ENCODE assay signal across 15 cellular contexts in the genomic region with DNA sequence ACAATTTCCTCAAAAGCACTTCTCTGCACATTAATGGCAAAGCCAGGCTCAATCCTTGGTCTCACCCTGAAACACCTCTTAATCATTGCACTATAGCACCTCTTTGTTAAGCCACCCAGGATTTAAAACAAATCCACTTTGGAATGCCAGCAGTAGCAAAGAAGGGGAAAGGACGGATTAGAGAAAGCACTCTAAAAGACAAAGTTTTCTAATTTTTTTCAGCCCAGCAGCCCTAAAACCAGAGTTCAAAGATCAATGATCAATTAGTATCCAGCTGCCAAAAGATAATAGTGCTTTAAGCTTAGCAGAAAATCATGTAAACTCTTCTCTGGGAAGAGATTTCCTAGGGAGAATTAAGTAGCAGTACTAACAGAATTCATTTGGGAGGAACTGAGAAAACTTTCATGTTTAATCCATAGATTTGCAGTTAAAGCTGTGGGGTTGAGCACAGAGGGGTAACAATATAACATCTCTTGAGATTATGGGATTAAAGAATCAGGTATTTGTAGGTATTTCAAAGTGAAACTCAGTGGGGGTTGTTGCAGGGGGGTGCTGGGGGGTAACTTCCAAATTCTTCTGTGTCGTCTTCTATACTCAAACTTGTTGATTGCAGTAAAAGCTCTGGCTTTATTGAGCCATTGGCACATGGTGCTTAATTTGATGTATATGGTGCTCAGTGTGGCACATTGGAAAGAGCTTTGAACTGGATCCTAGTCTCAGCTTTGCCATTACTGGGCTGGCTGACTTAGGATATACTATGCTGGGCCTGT.
A peak's percentile ranks its signal among the peaks of the same experiment; 100 is the strongest.
DNase-seq lines count a peak whose midpoint lies in the region; ATAC-seq and TF ChIP-seq lines count a peak whose summit lies in the region.
"Had no signal": no experiment of that assay in that cellular context is flagged by ENCODE, and none has a peak within 500 bp of the region (broad histone marks: within the 10 kb centered on the region; RNA-seq: fewer than 3 reads in every experiment).

No MANE protein-coding gene starts in this region.

- H4K5ac ChIP-seq in mesendoderm (ENCODE audit: low read length): no peak overlapping the region

- H3K27ac ChIP-seq in mesendoderm (ENCODE audit: low read depth, low read length) (no peak overlapping the region), Peyer's patch (no peak overlapping the region), upper lobe of right lung (no peak overlapping the region)
- H3K27ac ChIP-seq: BLaER1, GM23248 had no signal

- H4K8ac ChIP-seq in mesendoderm (ENCODE audit: low read depth, low read length): no peak overlapping the region

- H3K36me3 ChIP-seq in mesendoderm (ENCODE audit: control insufficient read depth, insufficient read depth, low read length) (no peaks in the 10 kb centered on the region), Peyer's patch (no peaks in the 10 kb centered on the region), upper lobe of right lung (no peaks in the 10 kb centered on the region)
- H3K36me3 ChIP-seq: BLaER1, HAP-1 had no signal

- no peak overlapping the region for H3K56ac ChIP-seq in mesendoderm (ENCODE audit: low read length)

- intact Hi-C loops in upper lobe of right lung (cut with DNase I): no loop called here

- H3K79me2 ChIP-seq in mesendoderm (ENCODE audit: control insufficient read depth, insufficient read depth, low read length): no peaks in the 10 kb centered on the region

- no CpG with 5 or more reads among the region's 2 CpGs for WGBS in mesendoderm (ENCODE audit: extremely low coverage, insufficient coverage, low lambda C conversion rate)

- no peak overlapping the region for H2BK5ac ChIP-seq in mesendoderm (ENCODE audit: low read length)

- H3K23ac ChIP-seq in mesendoderm (ENCODE audit: low read length): no peak overlapping the region

- no peak for TF ChIP-seq POLR2A in Peyer's patch (IDR thresholded peaks at IDR 0.05)

- H2BK120ac ChIP-seq in mesendoderm (ENCODE audit: low read depth, low read length): no peak overlapping the region

- H3K9me3 ChIP-seq in Peyer's patch: no peaks in the 10 kb centered on the region
- no peaks in the 10 kb centered on the region for H3K9me3 ChIP-seq in upper lobe of right lung
- H3K9me3 ChIP-seq: BLaER1, HAP-1 had no signal

- no peak overlapping the region for H3K9ac ChIP-seq in mesendoderm (ENCODE audit: low read length)
- H3K9ac ChIP-seq: BLaER1, GM23248 had no signal

- H3K4me1 ChIP-seq in mesendoderm (ENCODE audit: control insufficient read depth, low read depth, low read length): no peaks in the 10 kb centered on the region
- no peaks in the 10 kb centered on the region for H3K4me1 ChIP-seq in Peyer's patch
- H3K4me1 ChIP-seq in upper lobe of right lung: no peaks in the 10 kb centered on the region
- H3K4me1 ChIP-seq: BLaER1, HAP-1 had no signal

- H3K4me3 ChIP-seq in mesendoderm (ENCODE audit: low read length): no peak overlapping the region
- H3K4me3 ChIP-seq in Peyer's patch: no peak overlapping the region
- no peak overlapping the region for H3K4me3 ChIP-seq in upper lobe of right lung
- H3K4me3 ChIP-seq: BLaER1, GM12878, GM23248, HAP-1 had no signal

- DNase-seq in NCI-H82 (lab: John Stamatoyannopoulos, UW) (peak; percentile 61), ecto neural progenitor cell (ENCODE audit: low spot score) (peak; percentile 51), mesendoderm (peak; percentile 54), Peyer's patch (no peak), DMS53 treated with DMSO at 0.1 percent for 48 hours (lab: John Stamatoyannopoulos, UW; ENCODE audit: unreplicated experiment) (no peak), superior temporal gyrus (ENCODE audit: extremely low spot score) (no peak), upper lobe of right lung (no peak)
- DNase-seq: 8988T; CD4-positive, alpha-beta memory T cell; DND-41; EL; GM23248 had no signal

- TF ChIP-seq CTCF in Peyer's patch (IDR thresholded peaks at IDR 0.05): no peak
- no peak for TF ChIP-seq CTCF in upper lobe of right lung (IDR thresholded peaks at IDR 0.05)

- no peak overlapping the region for H3K4me2 ChIP-seq in mesendoderm (ENCODE audit: low read length)
- H3K4me2 ChIP-seq: BLaER1 had no signal

- H2BK15ac ChIP-seq in mesendoderm (replicated peaks; ENCODE audit: low read depth): no peak overlapping the region

- no peak overlapping the region for H3K18ac ChIP-seq in mesendoderm (ENCODE audit: low read length)

- H3K79me1 ChIP-seq in mesendoderm (ENCODE audit: low read length): no peaks in the 10 kb centered on the region

- H3K4ac ChIP-seq in mesendoderm (ENCODE audit: low read depth, low read length): no peak overlapping the region

- no peak overlapping the region for H2AK5ac ChIP-seq in mesendoderm (ENCODE audit: low read length)

- H3K27me3 ChIP-seq in mesendoderm (ENCODE audit: insufficient read depth, low read length, poor library complexity) (no peaks in the 10 kb centered on the region), Peyer's patch (no peaks in the 10 kb centered on the region), upper lobe of right lung (no peaks in the 10 kb centered on the region)
- H3K27me3 ChIP-seq: BLaER1 had no signal

- no peak for ATAC-seq in upper lobe of right lung

Comparison
In these comparisons a context has a peak if more than half of its experiments do, and no peak if none do; other contexts are left out.
1. DNase-seq: peak in NCI-H82 (single experiment), ecto neural progenitor cell (single experiment) and mesendoderm (single experiment); none in Peyer's patch (0 of 3), DMS53 treated with DMSO at 0.1 percent for 48 hours (single experiment), superior temporal gyrus (single experiment) and upper lobe of right lung (single experiment).